In the genomic region with DNA sequence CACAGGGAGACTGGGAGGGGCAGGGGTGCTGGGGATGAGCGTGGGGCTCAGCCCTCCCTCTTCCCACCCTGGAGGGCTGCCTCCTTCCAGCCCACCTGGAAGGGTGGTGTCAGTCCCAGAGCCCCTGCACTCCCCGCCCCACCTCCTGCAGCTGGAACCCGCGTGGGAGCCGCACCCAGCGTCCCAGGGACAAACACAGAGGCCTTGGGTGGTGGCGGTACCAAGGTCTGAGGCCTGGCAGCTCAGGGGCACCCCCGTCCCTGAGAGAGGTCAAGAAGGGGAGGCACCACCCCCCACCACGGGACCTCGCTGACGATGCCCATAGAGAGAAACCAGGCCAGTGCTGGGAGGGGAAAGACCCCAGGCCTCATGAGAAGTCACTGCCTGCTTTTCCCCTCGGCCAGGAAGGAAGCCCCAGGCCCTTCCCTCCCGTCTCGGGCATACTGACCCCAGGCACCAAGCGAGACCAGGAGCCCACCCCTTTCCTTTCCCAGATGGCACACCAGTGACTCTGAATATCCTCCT, we compare ENCODE assay signal across 13 cellular contexts. TPM values are rescaled to one million over a fixed set of nuclear protein-coding genes. Genes with fewer than 3 reads are reported as not detected.
DNase-seq lines count a peak whose midpoint lies in the region; ATAC-seq, FAIRE-seq and TF ChIP-seq lines count a peak whose summit lies in the region.
"Had no signal": no experiment of that assay in that cellular context is flagged by ENCODE, and none has a peak within 500 bp of the region (broad histone marks: within the 10 kb centered on the region; RNA-seq: fewer than 3 reads in every experiment).

No MANE protein-coding gene starts in this region.

- no peak overlapping the region for H2BK120ac ChIP-seq in mesendoderm (ENCODE audit: low read depth, low read length)

- H3K9me3 Mint-ChIP-seq in activated CD8-positive, alpha-beta T cell treated with anti-CD3 and anti-CD28 coated beads for 36 hours = no peaks in the 10 kb centered on the region

- H3K4ac ChIP-seq in mesendoderm (ENCODE audit: low read depth, low read length) = no peak overlapping the region

- FAIRE-seq in GM12892 (lab: Jason Lieb, UNC) = no peak

- no peak overlapping the region for H4K8ac ChIP-seq in mesendoderm (ENCODE audit: low read depth, low read length)

- TF ChIP-seq POLR2A in suprapubic skin (IDR thresholded peaks at IDR 0.05) (no peak), GM12892 (IDR thresholded peaks at IDR 0.05; ENCODE audit: low read depth, low read length) (no peak)

- POLR2A ChIA-PET in HEK293 (lab: Yijun Ruan, JAX) = no interaction called here
- POLR2A ChIA-PET in activated CD8-positive, alpha-beta T cell treated with anti-CD3 and anti-CD28 coated beads for 36 hours (lab: Charles Lee) = interaction anchor here (0.6 kb wide), 1 partner anchor 140 kb away, joined by 3 read pairs; no protein-coding TSS in a partner anchor

- no peak overlapping the region for H3K9ac ChIP-seq in mesendoderm (ENCODE audit: low read length)

- no peak overlapping the region for H2BK5ac ChIP-seq in mesendoderm (ENCODE audit: low read length)

- H3K4me3 ChIP-seq in HEK293 (ENCODE audit: low read depth, low read length) (no peak overlapping the region), mucosa of descending colon (no peak overlapping the region), suprapubic skin (peak overlapping the region; percentile 10), mesendoderm (ENCODE audit: low read length) (no peak overlapping the region)
- H3K4me3 ChIP-seq: PC-9 had no signal

- no peaks in the 10 kb centered on the region for H3K36me3 Mint-ChIP-seq in activated CD8-positive, alpha-beta T cell treated with anti-CD3 and anti-CD28 coated beads for 36 hours (ENCODE audit: low read depth)
- H3K36me3 Mint-ChIP-seq: CD4-positive, CD25-positive, alpha-beta regulatory T cell had no signal

- no peak overlapping the region for H4K5ac ChIP-seq in mesendoderm (ENCODE audit: low read length)

- 32% methylated on average over 3 of the region's 15 CpGs for WGBS in suprapubic skin
- no CpG with 5 or more reads among the region's 15 CpGs for WGBS in mesendoderm (ENCODE audit: extremely low coverage, insufficient coverage, low lambda C conversion rate)

- H3K18ac ChIP-seq in mesendoderm (ENCODE audit: low read length) = no peak overlapping the region

- no peaks in the 10 kb centered on the region for H3K4me1 Mint-ChIP-seq in activated CD8-positive, alpha-beta T cell treated with anti-CD3 and anti-CD28 coated beads for 36 hours (ENCODE audit: low read depth)

- CTCF ChIA-PET in HEK293 (lab: Yijun Ruan, JAX) = interaction anchor here (0.5 to 0.7 kb wide), 2 partner anchors 100 to 132 kb away, joined by 4 read pairs; no protein-coding TSS in a partner anchor
- CTCF ChIA-PET in activated CD8-positive, alpha-beta T cell treated with anti-CD3 and anti-CD28 coated beads for 36 hours (lab: Charles Lee) = interaction anchor here (1.6 kb wide), 1 partner anchor 15 kb away, joined by 4 read pairs; no protein-coding TSS in a partner anchor

- no peak overlapping the region for H3K23ac ChIP-seq in mesendoderm (ENCODE audit: low read length)

- no peaks in the 10 kb centered on the region for H3K79me1 ChIP-seq in mesendoderm (ENCODE audit: low read length)

- no peak overlapping the region for H3K4me2 ChIP-seq in mesendoderm (ENCODE audit: low read length)

- intact Hi-C loops in mucosa of descending colon (cut with DNase I, micrococcal nuclease) = no loop called here
- intact Hi-C loops in activated CD8-positive, alpha-beta T cell treated with anti-CD3 and anti-CD28 coated beads for 36 hours (cut with micrococcal nuclease) = no loop called here

- no peak for TF ChIP-seq CTCF in C4-2B (conservative IDR thresholded peaks at IDR 0.05)
- no peak for TF ChIP-seq CTCF in HEK293 (tag by site-specific recombination; IDR thresholded peaks at IDR 0.05)
- TF ChIP-seq CTCF in mucosa of descending colon (IDR thresholded peaks at IDR 0.05) = no peak
- no peak for TF ChIP-seq CTCF in suprapubic skin (IDR thresholded peaks at IDR 0.05)
- TF ChIP-seq CTCF in activated CD8-positive, alpha-beta T cell treated with anti-CD3 and anti-CD28 coated beads for 36 hours (IDR thresholded peaks at IDR 0.05) = no peak

- H3K79me2 ChIP-seq in mesendoderm (ENCODE audit: control insufficient read depth, insufficient read depth, low read length) = no peaks in the 10 kb centered on the region

- no peaks in the 10 kb centered on the region for H3K4me1 ChIP-seq in HEK293 (ENCODE audit: control insufficient read depth, insufficient read depth, low read length)
- peaks cover 23% of the 10 kb centered on the region for H3K4me1 ChIP-seq in mucosa of descending colon (ENCODE audit: low read depth)
- H3K4me1 ChIP-seq in suprapubic skin = peaks cover 67% of the 10 kb centered on the region
- H3K4me1 ChIP-seq in mesendoderm (ENCODE audit: control insufficient read depth, low read depth, low read length) = no peaks in the 10 kb centered on the region

- H3K27ac Mint-ChIP-seq in activated CD8-positive, alpha-beta T cell treated with anti-CD3 and anti-CD28 coated beads for 36 hours = no peak overlapping the region
- H3K27ac Mint-ChIP-seq: CD4-positive, CD25-positive, alpha-beta regulatory T cell had no signal

- DNase-seq in mucosa of descending colon = peak in 2 of 3 donors; percentile 48 to 70
- DNase-seq in suprapubic skin (ENCODE audit: low spot score in 2 of 2) = no peak
- no peak for DNase-seq in mesendoderm
- DNase-seq in GM12892 (ENCODE audit: insufficient read length) = no peak
- DNase-seq in activated CD8-positive, alpha-beta T cell treated with anti-CD3 and anti-CD28 coated beads for 36 hours = no peak
- DNase-seq: CD4-positive, CD25-positive, alpha-beta regulatory T cell; KBM-7; NCI-H1436; NCI-H524 had no signal

- no peak overlapping the region for H2AK5ac ChIP-seq in mesendoderm (ENCODE audit: low read length)

- no peak overlapping the region for H3K4me3 Mint-ChIP-seq in activated CD8-positive, alpha-beta T cell treated with anti-CD3 and anti-CD28 coated beads for 36 hours
- H3K4me3 Mint-ChIP-seq: CD4-positive, CD25-positive, alpha-beta regulatory T cell had no signal

- peak; percentile 13 for ATAC-seq in mucosa of descending colon
- ATAC-seq in activated CD8-positive, alpha-beta T cell treated with anti-CD3 and anti-CD28 coated beads for 36 hours = no peak
- ATAC-seq: SK-N-SH treated with all-trans-retinoic acid at 6 μM for 48 hours had no signal

- peaks cover 59% of the 10 kb centered on the region for H3K27me3 ChIP-seq in suprapubic skin
- H3K27me3 ChIP-seq in mesendoderm (ENCODE audit: insufficient read depth, low read length, poor library complexity) = peaks cover 21% of the 10 kb centered on the region

- no peak overlapping the region for H3K56ac ChIP-seq in mesendoderm (ENCODE audit: low read length)

- H3K27me3 Mint-ChIP-seq in activated CD8-positive, alpha-beta T cell treated with anti-CD3 and anti-CD28 coated beads for 36 hours = peaks cover 26% of the 10 kb centered on the region

- H3K9me3 ChIP-seq in HEK293 (ENCODE audit: control insufficient read depth, insufficient read depth, low read depth, low read length) (no peaks in the 10 kb centered on the region), mucosa of descending colon (no peaks in the 10 kb centered on the region), suprapubic skin (no peaks in the 10 kb centered on the region)

- H3K27ac ChIP-seq in C4-2B (peak overlapping the region; percentile 6; the same call in 1 of the 2 replicates), HEK293 (ENCODE audit: extremely low read depth, low read depth, low read length) (no peak overlapping the region), suprapubic skin (peak overlapping the region; percentile 81), mesendoderm (ENCODE audit: low read depth, low read length) (no peak overlapping the region)
- H3K27ac ChIP-seq: PC-9 had no signal

- TF ChIP-seq EP300 in suprapubic skin (IDR thresholded peaks at IDR 0.05) = no peak

- no peak overlapping the region for H2BK15ac ChIP-seq in mesendoderm (replicated peaks; ENCODE audit: low read depth)

- no peaks in the 10 kb centered on the region for H3K36me3 ChIP-seq in HEK293 (ENCODE audit: control insufficient read depth in 2 of 2, insufficient read depth in 1 of 2, low read length in 2 of 2)
- no peaks in the 10 kb centered on the region for H3K36me3 ChIP-seq in mucosa of descending colon (ENCODE audit: low read depth)
- H3K36me3 ChIP-seq in suprapubic skin = no peaks in the 10 kb centered on the region
- no peaks in the 10 kb centered on the region for H3K36me3 ChIP-seq in mesendoderm (ENCODE audit: control insufficient read depth, insufficient read depth, low read length)

TF ChIP-seq in HEK293, 187 proteins besides CTCF, POLR2A, EP300 and RAD21 (continues in another document):
- TF ChIP-seq WT1 (tag by site-specific recombination; IDR thresholded peaks at IDR 0.05) (no peak), EGR2 (tag by site-specific recombination; IDR thresholded peaks at IDR 0.05; ENCODE audit: low read depth) (peak; percentile 80)

RNA-seq across cellular contexts. Expression of a gene that starts 4.1 kb away (rescaled TPM):
- total RNA-seq in mucosa of descending colon (1 to 10 TPM; 2.5 to 3.1 (median 2.6) TPM), suprapubic skin (10 to 100 TPM; 28.5 to 76.7 (median 58.5) TPM)
- not detected for polyA plus RNA-seq in mesendoderm (2013, experiment 1 of 2)
- polyA plus RNA-seq in mesendoderm (2013, experiment 2 of 2) = not detected
- not detected for polyA plus RNA-seq in GM12892 (2012; ENCODE audit: missing spikeins)
- total RNA-seq in activated CD8-positive, alpha-beta T cell treated with anti-CD3 and anti-CD28 coated beads for 36 hours = not detected
- total RNA-seq: CD4-positive, CD25-positive, alpha-beta regulatory T cell; PC-9 had no signal
- polyA plus RNA-seq: CD4-positive, CD25-positive, alpha-beta regulatory T cell had no signal

RNA-seq across cellular contexts. Expression of a gene that starts 28.9 kb away (rescaled TPM):
- total RNA-seq in mucosa of descending colon = 10 to 100 TPM; 34.8 to 46.3 (median 40.5) TPM
- total RNA-seq in suprapubic skin = 10 to 100 TPM; 14.9 to 28.6 (median 23.5) TPM
- 23.6 TPM for polyA plus RNA-seq in mesendoderm (2013, experiment 1 of 2)
- 24.3 TPM for polyA plus RNA-seq in mesendoderm (2013, experiment 2 of 2)
- 25.6 TPM for polyA plus RNA-seq in GM12892 (2012; ENCODE audit: missing spikeins)
- 10 to 100 TPM; 15.5 to 18.1 TPM for total RNA-seq in activated CD8-positive, alpha-beta T cell treated with anti-CD3 and anti-CD28 coated beads for 36 hours

RNA-seq across cellular contexts. Expression of a gene that starts 40.3 kb away (rescaled TPM):
- total RNA-seq in mucosa of descending colon = not detected
- total RNA-seq in suprapubic skin = under 1 TPM in 3 of 4 donors, not detected in 1; 0.29 to 0.60 (median 0.42) TPM
- polyA plus RNA-seq in mesendoderm (2013, experiment 1 of 2) = 0.08 TPM
- 0.13 TPM for polyA plus RNA-seq in mesendoderm (2013, experiment 2 of 2)
- 0.30 TPM for polyA plus RNA-seq in GM12892 (2012; ENCODE audit: missing spikeins)
- total RNA-seq in activated CD8-positive, alpha-beta T cell treated with anti-CD3 and anti-CD28 coated beads for 36 hours = not detected
- total RNA-seq: CD4-positive, CD25-positive, alpha-beta regulatory T cell had no signal
- polyA plus RNA-seq: CD4-positive, CD25-positive, alpha-beta regulatory T cell had no signal

RNA-seq across cellular contexts. Expression of a gene that starts 42.2 kb away (rescaled TPM):
- total RNA-seq in mucosa of descending colon (not detected), suprapubic skin (under 1 TPM in 2 of 4 donors, not detected in 2; 0.29 to 0.68 TPM)
- polyA plus RNA-seq in mesendoderm (2013, experiment 1 of 2) = not detected
- polyA plus RNA-seq in mesendoderm (2013, experiment 2 of 2) = 0.11 TPM
- 0.32 TPM for polyA plus RNA-seq in GM12892 (2012; ENCODE audit: missing spikeins)
- under 1 TPM; 0.34 to 0.40 TPM for total RNA-seq in activated CD8-positive, alpha-beta T cell treated with anti-CD3 and anti-CD28 coated beads for 36 hours
- total RNA-seq: CD4-positive, CD25-positive, alpha-beta regulatory T cell; PC-9 had no signal
- polyA plus RNA-seq: CD4-positive, CD25-positive, alpha-beta regulatory T cell had no signal

RNA-seq across cellular contexts. Expression of a gene that starts 45.2 kb away (rescaled TPM):
- total RNA-seq in mucosa of descending colon (100 to 1,000 TPM; 204 to 212 (median 210) TPM), suprapubic skin (100 to 1,000 TPM; 157 to 196 (median 174) TPM)
- polyA plus RNA-seq in mesendoderm (2013, experiment 1 of 2) = 149 TPM
- polyA plus RNA-seq in mesendoderm (2013, experiment 2 of 2) = 156 TPM
- 85.8 TPM for polyA plus RNA-seq in GM12892 (2012; ENCODE audit: missing spikeins)
- total RNA-seq in activated CD8-positive, alpha-beta T cell treated with anti-CD3 and anti-CD28 coated beads for 36 hours = 100 to 1,000 TPM; 126 to 129 TPM

Comparison
In these comparisons a context has a peak if more than half of its experiments do, and no peak if none do; other contexts are left out.
1. H3K27ac ChIP-seq: peak in C4-2B (single experiment) and suprapubic skin (single experiment); none in HEK293 (single experiment) and mesendoderm (single experiment).
2. DNase-seq: peak in mucosa of descending colon (2 of 3); none in suprapubic skin (0 of 2), mesendoderm (single experiment), GM12892 (single experiment) and activated CD8-positive, alpha-beta T cell treated with anti-CD3 and anti-CD28 coated beads for 36 hours (single experiment).
3. RNA of a gene that starts 4.1 kb away (total RNA-seq): 28.5 to 76.7 TPM in suprapubic skin; 2.5 to 3.1 TPM in mucosa of descending colon and not detected in activated CD8-positive, alpha-beta T cell treated with anti-CD3 and anti-CD28 coated beads for 36 hours; every median in the first group is over 4 times any median in the second.